In the genomic region with DNA sequence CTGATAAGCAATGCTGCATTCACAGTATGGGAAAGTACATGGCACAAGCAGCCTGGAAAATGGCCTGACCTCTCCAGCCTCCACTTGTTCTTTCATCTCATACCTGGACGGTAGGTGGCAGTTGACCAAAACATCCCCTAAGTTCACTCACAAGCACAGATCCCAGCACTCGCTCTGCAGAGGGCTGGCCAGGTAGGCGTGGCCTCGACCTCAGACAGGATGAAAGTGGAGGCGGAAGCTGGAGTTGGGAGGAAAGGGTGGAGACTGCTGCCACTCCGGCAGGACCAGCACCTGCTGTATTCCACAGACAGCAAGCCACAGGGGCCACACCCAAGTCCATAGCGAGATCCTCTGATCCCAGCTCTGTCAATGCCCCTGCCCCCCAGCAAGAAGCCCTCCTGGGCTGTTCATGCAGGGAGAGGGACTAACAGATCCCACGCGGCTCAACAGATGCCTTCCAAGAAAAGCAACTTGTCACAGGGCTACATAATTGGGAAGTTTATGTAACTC, we compare ENCODE assay signal across 8 cellular contexts. TPM values are rescaled to one million over a fixed set of nuclear protein-coding genes. Genes with fewer than 3 reads are reported as not detected.
DNase-seq lines count a peak whose midpoint lies in the region; ATAC-seq and TF ChIP-seq lines count a peak whose summit lies in the region.

No MANE protein-coding gene starts in this region.

- H3K27ac ChIP-seq in HCT116 (ENCODE audit: low read depth, low read length) (no peak overlapping the region), vagina (peak overlapping the region; percentile 94)

- peaks cover 37% of the 10 kb centered on the region for H3K36me3 Mint-ChIP-seq in Calu3 (ENCODE audit: insufficient read depth, unreplicated experiment)

- no peaks in the 10 kb centered on the region for H3K27me3 Mint-ChIP-seq in Calu3 (ENCODE audit: unreplicated experiment)

- no peak overlapping the region for H3K27ac Mint-ChIP-seq in Calu3 (ENCODE audit: unreplicated experiment)

- H3K4me3 Mint-ChIP-seq in Calu3 (ENCODE audit: low read depth, unreplicated experiment), result peak overlapping the region; percentile 34

- H3K9me3 ChIP-seq in HCT116 (ENCODE audit: control insufficient read depth in 1 of 2, insufficient read depth in 1 of 2, low read depth in 1 of 2, low read length in 2 of 2) (no peaks in the 10 kb centered on the region), vagina (no peaks in the 10 kb centered on the region)

- POLR2A ChIA-PET in HCT116 (lab: Charles Lee), result interaction anchor here (0.6 kb wide), 1 partner anchor 86 kb away, joined by 4 read pairs; no protein-coding TSS in a partner anchor

- peak; percentile 90 for ATAC-seq in HCT116
- peak; percentile 92 for ATAC-seq in left colon
- no peak for ATAC-seq in HG02623 (IDR thresholded peaks at IDR 0.05; ENCODE audit: unreplicated experiment)

- H3K4me1 ChIP-seq in HCT116 (ENCODE audit: control insufficient read depth in 1 of 2, insufficient read depth in 2 of 2, low read length in 2 of 2) (peaks cover 49 to 61% of the 10 kb centered on the region in 2 experiments), vagina (peaks cover 71% of the 10 kb centered on the region)

- H3K9ac ChIP-seq in HCT116 (ENCODE audit: low read length), result peak overlapping the region; percentile 19; the same call in 1 of the 2 replicates

- TF ChIP-seq CTCF in Calu3 (IDR thresholded peaks at IDR 0.05; ENCODE audit: unreplicated experiment) (peak; percentile 58), HCT116 (IDR thresholded peaks at IDR 0.05 in 2 of 3, conservative IDR thresholded peaks at IDR 0.05 in 1 of 3; ENCODE audit: borderline replicate concordance in 1 of 3, insufficient read depth in 1 of 3, low read depth in 2 of 3, low read length in 2 of 3) (peak; percentile 73 to 82 (median 79); a peak in 5 of 6 replicates), cardiac fibroblast (IDR thresholded peaks at IDR 0.05; ENCODE audit: low read depth, low read length) (peak; percentile 22), vagina (IDR thresholded peaks at IDR 0.05) (no peak)

- H4K20me1 ChIP-seq in HCT116 (ENCODE audit: insufficient read depth), result peaks cover 43% of the 10 kb centered on the region; the same call in 1 of the 2 replicates

- TF ChIP-seq POLR2A in HCT116 (IDR thresholded peaks at IDR 0.05; ENCODE audit: borderline replicate concordance, extremely low read depth, insufficient read depth, insufficient read length) (no peak), vagina (IDR thresholded peaks at IDR 0.05) (no peak)

- intact Hi-C loops in Calu3 (cut with micrococcal nuclease; ENCODE audit: unreplicated experiment), result loop anchor here (1.0 kb wide), 1 partner anchor 29 kb away; no protein-coding TSS in a partner anchor
- intact Hi-C loops in HCT116 (cut with micrococcal nuclease), result loop anchor here (1.0 to 2.0 kb wide), 3 partner anchors 31 to 173 kb away; a partner anchor contains a TSS
- intact Hi-C loops in left colon (cut with DNase I, micrococcal nuclease), result no loop called here
- intact Hi-C loops in vagina (cut with DNase I), result no loop called here

- peak; percentile 73 for TF ChIP-seq RAD21 in HCT116 (IDR thresholded peaks at IDR 0.05; ENCODE audit: low read depth)

- peaks cover 10% of the 10 kb centered on the region for H3K79me2 ChIP-seq in HCT116 (ENCODE audit: insufficient read depth, low read length)

- RAD21 ChIA-PET in HCT116 (lab: Charles Lee; ENCODE audit: low non-redundant PET in 1 of 2, low total read pairs in 2 of 2, uncharacterized antibody in 2 of 2, unreplicated experiment in 2 of 2), result interaction anchor here (0.6 to 1.0 kb wide), 6 partner anchors 39 to 175 kb away, joined by 3 to 4 read pairs (median 3); no protein-coding TSS in a partner anchor

- DNase-seq in Calu3 (peak; percentile 97), HCT116 (ENCODE audit: low read depth, low spot score) (peak; percentile 98), NCI-H748 (lab: John Stamatoyannopoulos, UW; ENCODE audit: unreplicated experiment) (peak; percentile 95), cardiac fibroblast (ENCODE audit: low read depth in 2 of 2) (peak; percentile 42 to 47), left colon (peak; percentile 92 to 96), vagina (ENCODE audit: extremely low spot score in 2 of 2) (no peak), NOMO-1 treated with dmso at 0.1 percent for 144 hours (lab: John Stamatoyannopoulos, UW; ENCODE audit: unreplicated experiment) (no peak)

- H2AFZ ChIP-seq in HCT116 (ENCODE audit: low read depth, low read length, poor library complexity, severe bottlenecking), result no peak overlapping the region

- H3K4me3 ChIP-seq in HCT116 (replicated peaks in 1 of 2; ENCODE audit: low read depth in 1 of 2, low read length in 2 of 2) (peak overlapping the region; percentile 35 to 44), cardiac fibroblast (replicated peaks in 1 of 2; ENCODE audit: low read depth in 2 of 2, low read length in 2 of 2) (no peak overlapping the region), vagina (peak overlapping the region in 1 of 2 donors; percentile 12)

- H3K9me3 Mint-ChIP-seq in Calu3 (ENCODE audit: low read depth, unreplicated experiment), result no peaks in the 10 kb centered on the region

- BruUV-seq in Calu3 (replicated peaks; lab: Mats Ljungman, UMichigan), result no TSS peak
- no TSS peak for BruUV-seq in HCT116 (replicated peaks; lab: Mats Ljungman, UMichigan)

- CTCF ChIA-PET in Calu3 (lab: Charles Lee) (interaction anchor here (0.6 to 1.9 kb wide), 11 partner anchors 11 to 174 kb away, joined by 3 to 11 read pairs (median 4); no protein-coding TSS in a partner anchor), HCT116 (lab: Charles Lee) (interaction anchor here (0.6 to 2.5 kb wide), 15 partner anchors 9 to 174 kb away, joined by 3 to 22 read pairs (median 3); no protein-coding TSS in a partner anchor)

- H3K27me3 ChIP-seq in HCT116 (ENCODE audit: insufficient read depth, low read length) (no peaks in the 10 kb centered on the region), vagina (no peaks in the 10 kb centered on the region)

- H3K9me2 ChIP-seq in HCT116 (ENCODE audit: insufficient read depth), result no peaks in the 10 kb centered on the region

- H3K36me3 ChIP-seq in HCT116 (ENCODE audit: control insufficient read depth in 1 of 2, insufficient read depth in 2 of 2, low read length in 2 of 2) (peaks cover 0 to 10% of the 10 kb centered on the region in 2 experiments; a peak in 2 of 4 replicates), vagina (peaks cover 0 to 14% of the 10 kb centered on the region in 2 donors)

- peak overlapping the region; percentile 83 for H3K4me2 ChIP-seq in HCT116 (ENCODE audit: low read length)

- H3K4me1 Mint-ChIP-seq in Calu3 (ENCODE audit: low read depth, unreplicated experiment), result peaks cover 61% of the 10 kb centered on the region

TF ChIP-seq in HCT116, 20 proteins besides CTCF, POLR2A, EP300 and RAD21:
- TF ChIP-seq EGR1 (IDR thresholded peaks at IDR 0.05; ENCODE audit: low read depth), result no peak
- TF ChIP-seq EZH2 (IDR thresholded peaks at IDR 0.05), result no peak
- peak; percentile 88 for TF ChIP-seq TCF7L2 (IDR thresholded peaks at IDR 0.05; ENCODE audit: borderline replicate concordance, extremely low read depth, insufficient read depth, insufficient read length)
- no peak for TF ChIP-seq FOSL1 (IDR thresholded peaks at IDR 0.05; ENCODE audit: low read depth)
- TF ChIP-seq, protein P1, sequence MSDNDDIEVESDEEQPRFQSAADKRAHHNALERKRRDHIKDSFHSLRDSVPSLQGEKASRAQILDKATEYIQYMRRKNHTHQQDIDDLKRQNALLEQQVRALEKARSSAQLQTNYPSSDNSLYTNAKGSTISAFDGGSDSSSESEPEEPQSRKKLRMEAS (IDR thresholded peaks at IDR 0.05), result peak; percentile 43; the same call in 1 of the 2 replicates
- TF ChIP-seq SP1 (IDR thresholded peaks at IDR 0.05; ENCODE audit: low read depth), result peak; percentile 51
- peak; percentile 84 for TF ChIP-seq YY1 (IDR thresholded peaks at IDR 0.05; ENCODE audit: extremely low read depth, insufficient replicate concordance, low read depth, low read length)
- no peak for TF ChIP-seq SRF (IDR thresholded peaks at IDR 0.05; ENCODE audit: low read depth)
- TF ChIP-seq POLR2AphosphoS5 (IDR thresholded peaks at IDR 0.05; ENCODE audit: low read depth, low read length), result no peak; the same call in 1 of the 2 replicates
- no peak; the same call in 1 of the 2 replicates for TF ChIP-seq CBX3 (IDR thresholded peaks at IDR 0.05; ENCODE audit: low read depth)
- no peak for TF ChIP-seq ZNF274 (IDR thresholded peaks at IDR 0.05; ENCODE audit: low read depth, low read length)
- TF ChIP-seq EZH2phosphoT487 (IDR thresholded peaks at IDR 0.05; ENCODE audit: borderline replicate concordance), result no peak

RNA-seq across cellular contexts. Expression of a gene that starts 31.3 kb away (rescaled TPM):
- 41.3 and 45.4 TPM in 2 replicates for total RNA-seq in Calu3 (2022)
- 37.8 TPM for total RNA-seq in HCT116 (2021; ENCODE audit: unreplicated experiment)
- polyA plus RNA-seq in HCT116 (2012), result 19.6 and 21.5 TPM in 2 replicates
- 10 to 100 TPM; 30.3 to 30.7 TPM for total RNA-seq in left colon
- 74.2 TPM for total RNA-seq in vagina

Comparison
In these comparisons a context has a peak if more than half of its experiments do, and no peak if none do; other contexts are left out.
1. DNase-seq: peak in Calu3 (single experiment), HCT116 (single experiment), NCI-H748 (single experiment), cardiac fibroblast (2 of 2) and left colon (2 of 2); none in vagina (0 of 2) and NOMO-1 treated with dmso at 0.1 percent for 144 hours (single experiment).
2. CTCF ChIP-seq: peak in Calu3 (single experiment), HCT116 (3 of 3) and cardiac fibroblast (single experiment); none in vagina (0 of 3).
3. H3K4me3 ChIP-seq: peak in HCT116 (2 of 2); none in cardiac fibroblast (0 of 2).
4. intact Hi-C loops: an anchor here in Calu3 (1.0 kb wide) and HCT116 (1.0 to 2.0 kb wide); none called in left colon and vagina.